Comparison of ENCODE assay signal across 1 cellular context in the genomic region with DNA sequence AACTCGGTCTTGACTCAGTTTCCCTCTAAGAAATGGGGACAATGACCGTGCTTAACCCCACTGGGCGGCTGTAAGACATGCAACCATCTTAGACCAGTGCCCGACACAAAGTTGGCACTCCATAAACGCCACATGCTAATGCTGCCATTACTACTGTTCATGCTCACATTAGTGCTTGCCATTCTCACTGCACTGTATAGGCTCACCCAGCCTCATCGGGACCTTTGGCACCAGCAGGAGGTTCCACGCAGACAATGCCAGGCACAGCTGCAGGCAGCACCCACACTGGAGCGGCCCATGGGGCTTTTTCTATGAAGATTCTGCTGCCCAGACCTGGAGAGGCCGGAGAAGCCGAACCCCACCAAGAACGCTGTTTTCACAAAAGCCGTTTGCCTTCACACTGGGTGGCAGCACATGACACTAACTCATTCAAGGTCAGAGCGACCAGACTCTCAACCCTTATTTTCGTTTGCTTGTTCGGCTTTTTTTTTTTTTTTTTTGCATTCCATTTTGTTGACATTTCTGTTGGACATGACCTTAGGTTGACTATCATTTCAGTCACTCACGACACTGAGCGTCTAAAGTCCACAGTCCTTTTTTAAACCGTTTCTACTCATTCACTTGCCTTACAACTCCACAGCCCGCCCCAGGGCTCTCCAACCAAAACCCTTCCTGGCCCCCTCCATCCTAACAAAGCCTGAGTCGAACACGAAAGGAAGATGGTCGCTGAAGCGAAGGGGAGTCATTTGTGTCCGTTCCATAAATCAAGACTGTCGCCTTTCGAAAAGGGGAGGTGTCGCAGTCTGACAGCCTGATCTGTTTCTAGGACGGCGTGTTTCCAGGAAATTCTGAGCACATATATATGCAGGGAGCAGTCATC.
TF ChIP-seq lines count a peak whose summit lies in the region.

No MANE protein-coding gene starts in this region.

TF ChIP-seq in HepG2, 621 proteins besides CTCF, POLR2A, EP300 and RAD21 (continued from another document and continues in another):
- TF ChIP-seq, protein P1, sequence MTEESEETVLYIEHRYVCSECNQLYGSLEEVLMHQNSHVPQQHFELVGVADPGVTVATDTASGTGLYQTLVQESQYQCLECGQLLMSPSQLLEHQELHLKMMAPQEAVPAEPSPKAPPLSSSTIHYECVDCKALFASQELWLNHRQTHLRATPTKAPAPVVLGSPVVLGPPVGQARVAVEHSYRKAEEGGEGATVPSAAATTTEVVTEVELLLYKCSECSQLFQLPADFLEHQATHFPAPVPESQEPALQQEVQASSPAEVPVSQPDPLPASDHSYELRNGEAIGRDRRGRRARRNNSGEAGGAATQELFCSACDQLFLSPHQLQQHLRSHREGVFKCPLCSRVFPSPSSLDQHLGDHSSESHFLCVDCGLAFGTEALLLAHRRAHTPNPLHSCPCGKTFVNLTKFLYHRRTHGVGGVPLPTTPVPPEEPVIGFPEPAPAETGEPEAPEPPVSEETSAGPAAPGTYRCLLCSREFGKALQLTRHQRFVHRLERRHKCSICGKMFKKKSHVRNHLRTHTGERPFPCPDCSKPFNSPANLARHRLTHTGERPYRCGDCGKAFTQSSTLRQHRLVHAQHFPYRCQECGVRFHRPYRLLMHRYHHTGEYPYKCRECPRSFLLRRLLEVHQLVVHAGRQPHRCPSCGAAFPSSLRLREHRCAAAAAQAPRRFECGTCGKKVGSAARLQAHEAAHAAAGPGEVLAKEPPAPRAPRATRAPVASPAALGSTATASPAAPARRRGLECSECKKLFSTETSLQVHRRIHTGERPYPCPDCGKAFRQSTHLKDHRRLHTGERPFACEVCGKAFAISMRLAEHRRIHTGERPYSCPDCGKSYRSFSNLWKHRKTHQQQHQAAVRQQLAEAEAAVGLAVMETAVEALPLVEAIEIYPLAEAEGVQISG (CRISPR knock-in tag; IDR thresholded peaks at IDR 0.05): no peak
- TF ChIP-seq ZNF850 (CRISPR knock-in tag; conservative IDR thresholded peaks at IDR 0.05) (no peak), ZNF605 (CRISPR knock-in tag; IDR thresholded peaks at IDR 0.05) (peak; percentile 69), TEAD2 (CRISPR knock-in tag; IDR thresholded peaks at IDR 0.05) (no peak), ZBTB39 (CRISPR knock-in tag; IDR thresholded peaks at IDR 0.05) (no peak), ZNF431 (CRISPR knock-in tag; IDR thresholded peaks at IDR 0.05; ENCODE audit: borderline replicate concordance, low read depth) (no peak), ZNF468 (CRISPR knock-in tag; IDR thresholded peaks at IDR 0.05) (0 out of 2 replicates have a peak, but pooled peaks have one; percentile 35), MAX (IDR thresholded peaks at IDR 0.05) (peak; percentile 65), DMTF1 (CRISPR knock-in tag; IDR thresholded peaks at IDR 0.05) (no peak), ZNF30 (CRISPR knock-in tag; IDR thresholded peaks at IDR 0.05) (no peak), USF2 (IDR thresholded peaks at IDR 0.05; ENCODE audit: low read depth, low read length) (peak; percentile 41; the same call in 1 of the 2 replicates), USF2 (CRISPR knock-in tag; IDR thresholded peaks at IDR 0.05; ENCODE audit: borderline replicate concordance) (0 out of 2 replicates have a peak, but pooled peaks have one; percentile 25), ZNF792 (CRISPR knock-in tag; IDR thresholded peaks at IDR 0.05) (no peak), ZNF124 (CRISPR knock-in tag; IDR thresholded peaks at IDR 0.05) (no peak; the same call in 1 of the 2 replicates), TMF1 (CRISPR knock-in tag; IDR thresholded peaks at IDR 0.05; ENCODE audit: low read depth) (no peak), FOXK1 (CRISPR knock-in tag; IDR thresholded peaks at IDR 0.05; ENCODE audit: borderline replicate concordance, low read depth) (peak; percentile 79; the same call in 1 of the 2 replicates), ASH2L (IDR thresholded peaks at IDR 0.05; ENCODE audit: insufficient read length, low read depth, low read length) (peak; percentile 95), ZNF17 (CRISPR knock-in tag; IDR thresholded peaks at IDR 0.05) (no peak), FOXP1 (IDR thresholded peaks at IDR 0.05) (no peak), FOXP1 (CRISPR knock-in tag; IDR thresholded peaks at IDR 0.05) (peak; percentile 42; the same call in 1 of the 2 replicates), CREB1 (IDR thresholded peaks at IDR 0.05) (peak; percentile 35; the same call in 1 of the 2 replicates), CREB1 (CRISPR knock-in tag; IDR thresholded peaks at IDR 0.05) (peak; percentile 38; the same call in 1 of the 2 replicates), MEIS1 (CRISPR knock-in tag; IDR thresholded peaks at IDR 0.05; ENCODE audit: borderline replicate concordance) (0 out of 2 replicates have a peak, but pooled peaks have one; percentile 45), TFDP2 (CRISPR knock-in tag; IDR thresholded peaks at IDR 0.05) (peak; percentile 30; the same call in 1 of the 2 replicates), SIX1 (CRISPR knock-in tag; IDR thresholded peaks at IDR 0.05; ENCODE audit: borderline replicate concordance) (peak; percentile 38; the same call in 1 of the 2 replicates), NR3C1 (CRISPR knock-in tag; IDR thresholded peaks at IDR 0.05) (no peak), RERE (CRISPR knock-in tag; IDR thresholded peaks at IDR 0.05; ENCODE audit: low read depth) (peak; percentile 52; the same call in 1 of the 2 replicates), TP53 (CRISPR knock-in tag; conservative IDR thresholded peaks at IDR 0.05) (no peak), ATF7-NPFF (CRISPR knock-in tag; IDR thresholded peaks at IDR 0.05; ENCODE audit: low read depth) (no peak)
- TF ChIP-seq, protein P2, sequence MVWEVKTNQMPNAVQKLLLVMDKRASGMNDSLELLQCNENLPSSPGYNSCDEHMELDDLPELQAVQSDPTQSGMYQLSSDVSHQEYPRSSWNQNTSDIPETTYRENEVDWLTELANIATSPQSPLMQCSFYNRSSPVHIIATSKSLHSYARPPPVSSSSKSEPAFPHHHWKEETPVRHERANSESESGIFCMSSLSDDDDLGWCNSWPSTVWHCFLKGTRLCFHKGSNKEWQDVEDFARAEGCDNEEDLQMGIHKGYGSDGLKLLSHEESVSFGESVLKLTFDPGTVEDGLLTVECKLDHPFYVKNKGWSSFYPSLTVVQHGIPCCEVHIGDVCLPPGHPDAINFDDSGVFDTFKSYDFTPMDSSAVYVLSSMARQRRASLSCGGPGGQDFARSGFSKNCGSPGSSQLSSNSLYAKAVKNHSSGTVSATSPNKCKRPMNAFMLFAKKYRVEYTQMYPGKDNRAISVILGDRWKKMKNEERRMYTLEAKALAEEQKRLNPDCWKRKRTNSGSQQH (CRISPR knock-in tag; IDR thresholded peaks at IDR 0.05; ENCODE audit: low read depth): 0 out of 2 replicates have a peak, but pooled peaks have one; percentile 23
- TF ChIP-seq, protein P3, sequence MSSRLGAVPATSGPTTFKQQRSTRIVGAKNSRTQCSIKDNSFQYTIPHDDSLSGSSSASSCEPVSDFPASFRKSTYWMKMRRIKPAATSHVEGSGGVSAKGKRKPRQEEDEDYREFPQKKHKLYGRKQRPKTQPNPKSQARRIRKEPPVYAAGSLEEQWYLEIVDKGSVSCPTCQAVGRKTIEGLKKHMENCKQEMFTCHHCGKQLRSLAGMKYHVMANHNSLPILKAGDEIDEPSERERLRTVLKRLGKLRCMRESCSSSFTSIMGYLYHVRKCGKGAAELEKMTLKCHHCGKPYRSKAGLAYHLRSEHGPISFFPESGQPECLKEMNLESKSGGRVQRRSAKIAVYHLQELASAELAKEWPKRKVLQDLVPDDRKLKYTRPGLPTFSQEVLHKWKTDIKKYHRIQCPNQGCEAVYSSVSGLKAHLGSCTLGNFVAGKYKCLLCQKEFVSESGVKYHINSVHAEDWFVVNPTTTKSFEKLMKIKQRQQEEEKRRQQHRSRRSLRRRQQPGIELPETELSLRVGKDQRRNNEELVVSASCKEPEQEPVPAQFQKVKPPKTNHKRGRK (CRISPR knock-in tag; IDR thresholded peaks at IDR 0.05): no peak; the same call in 1 of the 2 replicates
